In the genomic region with DNA sequence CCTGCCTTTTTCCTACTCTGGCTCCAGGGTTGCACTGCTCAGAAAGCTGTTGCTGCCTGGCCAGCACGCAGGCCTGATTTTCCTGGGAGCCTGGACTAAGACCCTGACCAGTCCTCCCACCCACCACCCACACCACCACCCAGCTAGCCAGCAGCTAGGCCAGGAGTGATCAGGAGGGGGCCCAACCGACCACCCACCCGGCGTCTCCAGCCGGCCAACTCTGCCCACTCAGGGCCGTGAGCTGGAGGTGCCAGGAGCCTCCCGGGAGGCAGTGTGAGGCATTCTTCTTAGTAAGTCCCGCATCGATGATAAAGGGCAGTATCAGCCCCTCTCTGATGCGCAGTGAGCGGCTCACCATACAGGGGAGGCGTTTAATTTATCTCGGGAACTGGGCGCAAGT, we compare ENCODE assay signal across 12 cellular contexts. TPM values are rescaled to one million over a fixed set of nuclear protein-coding genes. Genes with fewer than 3 reads are reported as not detected.
"Had no signal": no experiment of that assay in that cellular context is flagged by ENCODE, and none has a peak within 500 bp of the region (broad histone marks: within the 10 kb centered on the region; RNA-seq: fewer than 3 reads in every experiment).

No MANE protein-coding gene starts in this region.

RNA-seq across cellular contexts. Expression of a gene that starts 8.7 kb away (rescaled TPM):
- total RNA-seq: activated B cell treated with CpG ODN at 0.5 μM for 24 hours; activated CD4-positive, alpha-beta T cell treated with anti-CD3 and anti-CD28 coated beads, Interleukin-2, amount 10 ng/mL, durations not matched to agents 24 days and 14 days; activated CD8-positive, alpha-beta memory T cell treated with anti-CD3 and anti-CD28 coated beads for 36 hours; activated CD8-positive, alpha-beta T cell treated with anti-CD3 and anti-CD28 coated beads for 36 hours; activated naive CD4-positive, alpha-beta T cell treated with anti-CD3 and anti-CD28 coated beads for 36 hours; activated naive CD4-positive, alpha-beta T cell treated with anti-CD3 and anti-CD28 coated beads, Interleukin-2, amount 50 U/mL, for 72 hours; activated naive CD8-positive, alpha-beta T cell treated with anti-CD3 and anti-CD28 coated beads for 36 hours; activated T-cell treated with anti-CD3 and anti-CD28 coated beads, Interleukin-2, amount 50 U/mL, for 4 hours; activated T-cell treated with anti-CD3 and anti-CD28 coated beads, Interleukin-2, amount 50 U/mL, for 72 hours; astrocyte; body of pancreas had no signal
- polyA plus RNA-seq: aorta had no signal
